Comparison of ENCODE assay signal across 15 cellular contexts in the genomic region with DNA sequence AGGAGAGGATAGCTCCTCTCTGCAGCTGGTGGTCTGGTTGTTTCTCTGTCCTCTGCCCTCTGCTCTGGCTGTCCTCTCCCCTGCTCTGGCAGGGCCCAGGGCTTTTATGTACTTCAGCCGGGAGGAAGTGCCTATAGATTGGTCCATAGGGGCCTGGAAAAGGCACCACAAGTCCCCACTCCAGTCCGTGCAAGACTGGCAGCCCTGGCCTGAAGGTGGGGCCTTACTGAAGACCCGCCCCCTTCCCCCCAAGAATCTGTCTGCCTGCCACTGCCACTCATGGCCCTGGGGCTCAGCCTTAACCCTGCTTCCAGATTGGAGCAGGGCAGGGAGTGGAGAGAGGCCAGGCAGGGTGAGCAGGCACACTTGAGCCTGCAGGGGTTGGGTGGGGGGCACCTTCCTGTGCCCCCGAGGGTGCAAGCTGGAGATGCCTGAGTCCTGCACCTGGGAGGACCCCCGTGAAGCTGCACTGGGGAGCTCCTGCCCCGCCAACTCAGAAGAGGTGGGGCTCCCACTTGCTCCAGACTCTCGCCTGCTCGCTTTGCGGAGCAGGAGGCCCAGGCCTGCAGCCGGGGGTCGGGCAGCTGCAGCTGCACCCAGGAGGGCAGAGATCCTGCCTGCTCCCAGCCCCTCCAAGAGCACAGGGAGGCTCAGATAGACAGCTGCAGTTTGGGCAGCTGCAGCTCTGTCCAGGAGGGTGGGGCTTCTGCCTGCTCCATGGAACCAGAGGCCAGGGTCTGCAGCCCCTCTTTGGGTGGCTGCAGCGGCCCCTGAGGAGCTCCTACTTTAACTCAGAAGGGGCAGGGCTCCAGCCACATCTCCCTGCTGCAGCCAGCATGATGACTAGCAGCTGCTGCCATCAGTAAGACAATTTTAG. TPM values are rescaled to one million over a fixed set of nuclear protein-coding genes. Genes with fewer than 3 reads are reported as not detected.
A peak's percentile ranks its signal among the peaks of the same experiment; 100 is the strongest.
DNase-seq lines count a peak whose midpoint lies in the region; ATAC-seq lines count a peak whose summit lies in the region.
"Had no signal": no experiment of that assay in that cellular context is flagged by ENCODE, and none has a peak within 500 bp of the region (broad histone marks: within the 10 kb centered on the region; RNA-seq: fewer than 3 reads in every experiment).

No MANE protein-coding gene starts in this region.

- peak overlapping the region; percentile 2 for H3K4me2 ChIP-seq in skeletal muscle satellite cell (ENCODE audit: low read length)
- H3K4me2 ChIP-seq: hepatocyte had no signal

- H3K36me3 ChIP-seq in skeletal muscle satellite cell (ENCODE audit: insufficient read depth, low read length), result no peaks in the 10 kb centered on the region

- DNase-seq in LHCN-M2 (ENCODE audit: low read depth) (peak; percentile 79), SHP77 treated with DMSO at 0.1 percent for 48 hours (lab: John Stamatoyannopoulos, UW) (peak; percentile 33), left lobe of liver (ENCODE audit: low spot score) (no peak), NCI-H2196 (lab: John Stamatoyannopoulos, UW; ENCODE audit: unreplicated experiment) (no peak)
- DNase-seq in activated CD8-positive, alpha-beta memory T cell treated with anti-CD3 and anti-CD28 coated beads, Interleukin-2, amount 50 U/mL, for 4 hours, result no peak
- DNase-seq: activated CD4-positive, CD25-positive, alpha-beta regulatory T cell treated with anti-CD3 and anti-CD28 coated beads, Interleukin-2, amount 50 U/mL, for 72 hours; DMS79 treated with DMSO at 0.1 percent for 48 hours; NCI-H2171 treated with DMSO at 0.1 percent for 48 hours; stimulated activated CD4-positive, alpha-beta T cell treated with anti-CD3 and anti-CD28 coated beads, Interleukin-15, amount 100 ng/mL, for 24 hours; T1000 had no signal

- H3K4me3 ChIP-seq in skeletal muscle satellite cell (ENCODE audit: low read length), result no peak overlapping the region
- H3K4me3 ChIP-seq: coronary artery, hepatocyte had no signal

- no peaks in the 10 kb centered on the region for H3K9me3 ChIP-seq in skeletal muscle satellite cell (replicated peaks; ENCODE audit: low read length)

- no peaks in the 10 kb centered on the region for H3K27me3 ChIP-seq in skeletal muscle satellite cell (ENCODE audit: control insufficient read depth, insufficient read depth, low read length)
- H3K27me3 ChIP-seq: hepatocyte had no signal

- H3K4me1 ChIP-seq in skeletal muscle satellite cell (ENCODE audit: control insufficient read depth, insufficient read depth, low read length), result peaks cover 68% of the 10 kb centered on the region

- peak; percentile 30 for ATAC-seq in left lobe of liver
- no peak for ATAC-seq in HG02973 (IDR thresholded peaks at IDR 0.05; ENCODE audit: unreplicated experiment)
- ATAC-seq: activated T-helper 17 cell treated with anti-CD3 and anti-CD28 coated beads, Interleukin-2, amount 50 U/mL, for 72 hours had no signal

- H3K9ac ChIP-seq in skeletal muscle satellite cell (ENCODE audit: low read depth, low read length), result peak overlapping the region; percentile 74

RNA-seq across cellular contexts. Expression of gene SC5D, which starts 51.0 kb away (rescaled TPM):
- 39.2 and 52.2 TPM in 2 replicates for total RNA-seq in LHCN-M2 (2014; rRNA removed)
- 67.6 TPM for polyA plus RNA-seq in LHCN-M2 (2012)
- 85.5 TPM for total RNA-seq in left lobe of liver
- total RNA-seq in skeletal muscle satellite cell (2012; rRNA removed), result 30.1 and 35.5 TPM in 2 replicates

Comparison
In these comparisons a context has a peak if more than half of its experiments do, and no peak if none do; other contexts are left out.
1. DNase-seq: peak in LHCN-M2 (single experiment) and SHP77 treated with DMSO at 0.1 percent for 48 hours (single experiment); none in left lobe of liver (single experiment), NCI-H2196 (single experiment) and activated CD8-positive, alpha-beta memory T cell treated with anti-CD3 and anti-CD28 coated beads, Interleukin-2, amount 50 U/mL, for 4 hours (single experiment).